In genomic region chr14:21039585-21040369, GRCh38 we compare ENCODE assay signal across 8 cellular contexts. TPM values are rescaled to one million over a fixed set of nuclear protein-coding genes. Genes with fewer than 3 reads are reported as not detected.
DNase-seq lines count a peak whose midpoint lies in the region; ATAC-seq and TF ChIP-seq lines count a peak whose summit lies in the region.

No MANE protein-coding gene starts in this region.

- no peak overlapping the region for H3K18ac ChIP-seq in mesenchymal stem cell (ENCODE audit: low read depth in 1 of 2, low read length in 2 of 2)

- H3K9ac ChIP-seq in KMS-11 (no peak overlapping the region), mesenchymal stem cell (ENCODE audit: low read length) (peak overlapping the region; percentile 43)

- DNase-seq in NCI-H345 (lab: John Stamatoyannopoulos, UW) (peak; percentile 27), NCI-H345 treated with DMSO at 0.1 percent for 48 hours (lab: John Stamatoyannopoulos, UW; ENCODE audit: unreplicated experiment) (no peak), endothelial cell (ENCODE audit: low spot score) (peak; percentile 40), mesenchymal stem cell (peak; percentile 76)

- H3K4me2 ChIP-seq in KMS-11 = no peak overlapping the region
- H3K4me2 ChIP-seq in mesenchymal stem cell (ENCODE audit: low read length, poor library complexity, severe bottlenecking) = no peak overlapping the region

- H2BK15ac ChIP-seq in mesenchymal stem cell (ENCODE audit: low read depth, poor library complexity, severe bottlenecking) = no peak overlapping the region

- no peaks in the 10 kb centered on the region for H3K9me3 Mint-ChIP-seq in endothelial cell (ENCODE audit: unreplicated experiment)

- H3K27me3 Mint-ChIP-seq in endothelial cell (ENCODE audit: unreplicated experiment) = peaks cover 16% of the 10 kb centered on the region

- H3K27ac ChIP-seq in KMS-11 (no peak overlapping the region), mesenchymal stem cell (ENCODE audit: low read length, poor library complexity, severe bottlenecking) (no peak overlapping the region), urinary bladder (ENCODE audit: low read depth) (peak overlapping the region; percentile 59)

- no peaks in the 10 kb centered on the region for H3K9me3 ChIP-seq in mesenchymal stem cell (ENCODE audit: control insufficient read depth, low read length)

- no peaks in the 10 kb centered on the region for H3K79me1 ChIP-seq in mesenchymal stem cell (replicated peaks; ENCODE audit: low read length, poor library complexity, severe bottlenecking)

- no peak overlapping the region for H4K8ac ChIP-seq in mesenchymal stem cell (ENCODE audit: low read length)

- no peak overlapping the region for H2BK120ac ChIP-seq in mesenchymal stem cell (ENCODE audit: low read depth, low read length)

- H2AK5ac ChIP-seq in mesenchymal stem cell (ENCODE audit: low read length, severe bottlenecking) = no peak overlapping the region

- no peak overlapping the region for H4K91ac ChIP-seq in mesenchymal stem cell (ENCODE audit: low read length)

- ATAC-seq in SK-N-SH treated with all-trans-retinoic acid at 6 μM for 48 hours = peak; percentile 90
- no peak for ATAC-seq in GM19351 (IDR thresholded peaks at IDR 0.05; ENCODE audit: unreplicated experiment)

- H4K20me1 ChIP-seq in KMS-11 (ENCODE audit: insufficient read depth) = no peaks in the 10 kb centered on the region

- H3K27me3 ChIP-seq in KMS-11 (ENCODE audit: insufficient read depth, low read depth) (no peaks in the 10 kb centered on the region), mesenchymal stem cell (ENCODE audit: control insufficient read depth in 1 of 2, insufficient read depth in 1 of 2, low read length in 2 of 2) (peaks cover 5 to 20% of the 10 kb centered on the region in 2 experiments)

- TF ChIP-seq CTCF in KMS-11 (conservative IDR thresholded peaks at IDR 0.05; ENCODE audit: low read depth, low read length) = peak; percentile 52
- TF ChIP-seq CTCF in endothelial cell (IDR thresholded peaks at IDR 0.05; ENCODE audit: unreplicated experiment) = peak; percentile 17

- no peak overlapping the region for H2BK5ac ChIP-seq in mesenchymal stem cell (ENCODE audit: low read depth, low read length, poor library complexity, severe bottlenecking)

- H3K23ac ChIP-seq in mesenchymal stem cell (ENCODE audit: low read length in 2 of 2) = no peak overlapping the region

- H3K4ac ChIP-seq in mesenchymal stem cell (ENCODE audit: low read depth in 1 of 2, low read length in 2 of 2) = no peak overlapping the region

- no peaks in the 10 kb centered on the region for H3K36me3 Mint-ChIP-seq in endothelial cell (ENCODE audit: low read depth, unreplicated experiment)

- 67% methylated on average over 7 of the region's 8 CpGs for WGBS in mesenchymal stem cell
- 46% methylated on average over 8 of the region's 8 CpGs for WGBS in urinary bladder

- H2AFZ ChIP-seq in KMS-11 (ENCODE audit: low read depth) (peak overlapping the region; percentile 29; the same call in 1 of the 2 replicates), mesenchymal stem cell (ENCODE audit: low read depth, low read length) (peak overlapping the region; percentile 56)

- H3K4me1 ChIP-seq in KMS-11 (ENCODE audit: low read depth, poor library complexity, severe bottlenecking) (no peaks in the 10 kb centered on the region), mesenchymal stem cell (ENCODE audit: control insufficient read depth, insufficient read depth, low read depth, low read length) (peaks cover 7% of the 10 kb centered on the region), urinary bladder (ENCODE audit: insufficient read depth) (no peaks in the 10 kb centered on the region)

- H3K4me3 ChIP-seq in KMS-11 (IDR thresholded peaks at IDR 0.05; ENCODE audit: insufficient read depth, low read depth, low read length) (no peak overlapping the region), mesenchymal stem cell (ENCODE audit: insufficient read depth in 1 of 2, low read depth in 1 of 2, low read length in 2 of 2) (no peak overlapping the region), urinary bladder (ENCODE audit: low read depth, low read length) (no peak overlapping the region)

- H3K27ac Mint-ChIP-seq in endothelial cell (ENCODE audit: unreplicated experiment) = peak overlapping the region; percentile 68

- H3K4me3 Mint-ChIP-seq in endothelial cell (ENCODE audit: unreplicated experiment) = no peak overlapping the region

- H3K14ac ChIP-seq in mesenchymal stem cell (ENCODE audit: low read length in 2 of 2) = no peak overlapping the region

- peak overlapping the region in 1 of 2 experiments; percentile 33 for H2BK12ac ChIP-seq in mesenchymal stem cell (ENCODE audit: low read length in 2 of 2)

- H3K79me2 ChIP-seq in KMS-11 (ENCODE audit: insufficient read depth, low read depth) = no peaks in the 10 kb centered on the region

- peaks cover 39% of the 10 kb centered on the region for H3K4me1 Mint-ChIP-seq in endothelial cell (ENCODE audit: unreplicated experiment)

- no peaks in the 10 kb centered on the region for H3K36me3 ChIP-seq in KMS-11 (ENCODE audit: insufficient read depth)
- H3K36me3 ChIP-seq in mesenchymal stem cell (ENCODE audit: control insufficient read depth in 1 of 2, insufficient read depth in 2 of 2, low read depth in 1 of 2, low read length in 2 of 2) = no peaks in the 10 kb centered on the region
- no peaks in the 10 kb centered on the region for H3K36me3 ChIP-seq in urinary bladder (ENCODE audit: insufficient read depth)

TF ChIP-seq in SK-N-SH treated with all-trans-retinoic acid at 6 μM for 48 hours, 23 proteins besides CTCF, POLR2A, EP300 and RAD21 (continues in another document):
- TF ChIP-seq ZNF565 (CRISPR knock-in tag; conservative IDR thresholded peaks at IDR 0.05; ENCODE audit: low read depth) = no peak
- TF ChIP-seq ARNTL (CRISPR knock-in tag; IDR thresholded peaks at IDR 0.05; ENCODE audit: borderline replicate concordance, low read depth) = no peak
- TF ChIP-seq ZNF8 (CRISPR knock-in tag; IDR thresholded peaks at IDR 0.05) = no peak
- TF ChIP-seq CREB5 (CRISPR knock-in tag; IDR thresholded peaks at IDR 0.05; ENCODE audit: low read depth) = no peak
- TF ChIP-seq CSDC2 (CRISPR knock-in tag; IDR thresholded peaks at IDR 0.05) = no peak
- no peak for TF ChIP-seq ESRRG (CRISPR knock-in tag; IDR thresholded peaks at IDR 0.05)
- no peak for TF ChIP-seq CSRNP3 (CRISPR knock-in tag; IDR thresholded peaks at IDR 0.05)
- TF ChIP-seq BACH2 (CRISPR knock-in tag; IDR thresholded peaks at IDR 0.05; ENCODE audit: borderline replicate concordance) = no peak
- no peak for TF ChIP-seq ZC3H10 (CRISPR knock-in tag; IDR thresholded peaks at IDR 0.05)
- TF ChIP-seq TOX (CRISPR knock-in tag; IDR thresholded peaks at IDR 0.05; ENCODE audit: borderline replicate concordance) = no peak
- TF ChIP-seq GLIS3 (CRISPR knock-in tag; IDR thresholded peaks at IDR 0.05) = no peak
- no peak for TF ChIP-seq ZNF70 (CRISPR knock-in tag; IDR thresholded peaks at IDR 0.05)
- no peak for TF ChIP-seq ZFP3 (CRISPR knock-in tag; IDR thresholded peaks at IDR 0.05)
- no peak for TF ChIP-seq RARB (CRISPR knock-in tag; IDR thresholded peaks at IDR 0.05)
- no peak for TF ChIP-seq ZFP30 (CRISPR knock-in tag; IDR thresholded peaks at IDR 0.05)
- TF ChIP-seq ISL1 (CRISPR knock-in tag; IDR thresholded peaks at IDR 0.05) = no peak

RNA-seq across cellular contexts. Expression of gene RNASE7, which starts 2.4 kb away (rescaled TPM):
- total RNA-seq in endothelial cell (ENCODE audit: unreplicated experiment) = not detected
- not detected for polyA plus RNA-seq in mesenchymal stem cell (2013, experiment 1 of 2)
- not detected for polyA plus RNA-seq in mesenchymal stem cell (2013, experiment 2 of 2)
- not detected for total RNA-seq in urinary bladder
- 0.06 TPM for polyA plus RNA-seq in urinary bladder

RNA-seq across cellular contexts. Expression of gene RNASE13, which starts 5.2 kb away (rescaled TPM):
- total RNA-seq in endothelial cell (ENCODE audit: unreplicated experiment) (not detected), urinary bladder (not detected)
- polyA plus RNA-seq in mesenchymal stem cell (2013, experiment 1 of 2) = not detected
- not detected for polyA plus RNA-seq in mesenchymal stem cell (2013, experiment 2 of 2)
- polyA plus RNA-seq in urinary bladder = not detected

RNA-seq across cellular contexts. Expression of gene TPPP2, which starts 9.8 kb away (rescaled TPM):
- total RNA-seq in endothelial cell (ENCODE audit: unreplicated experiment) (0.62 TPM), urinary bladder (not detected)
- not detected for polyA plus RNA-seq in mesenchymal stem cell (2013, experiment 1 of 2)
- not detected for polyA plus RNA-seq in mesenchymal stem cell (2013, experiment 2 of 2)
- not detected for polyA plus RNA-seq in urinary bladder

RNA-seq across cellular contexts. Expression of gene NDRG2, which starts 14.9 kb away (rescaled TPM):
- total RNA-seq in endothelial cell (ENCODE audit: unreplicated experiment) = 45.9 TPM
- polyA plus RNA-seq in mesenchymal stem cell (2013, experiment 1 of 2) = 1.4 TPM
- polyA plus RNA-seq in mesenchymal stem cell (2013, experiment 2 of 2) = 1.6 TPM
- 84.5 TPM for total RNA-seq in urinary bladder
- 272 TPM for polyA plus RNA-seq in urinary bladder

RNA-seq across cellular contexts. Expression of gene RNASE8, which starts 17.8 kb away (rescaled TPM):
- not detected for total RNA-seq in endothelial cell (ENCODE audit: unreplicated experiment)
- polyA plus RNA-seq in mesenchymal stem cell (2013, experiment 1 of 2) = not detected
- not detected for polyA plus RNA-seq in mesenchymal stem cell (2013, experiment 2 of 2)
- total RNA-seq in urinary bladder = not detected
- not detected for polyA plus RNA-seq in urinary bladder
